In the genomic region with DNA sequence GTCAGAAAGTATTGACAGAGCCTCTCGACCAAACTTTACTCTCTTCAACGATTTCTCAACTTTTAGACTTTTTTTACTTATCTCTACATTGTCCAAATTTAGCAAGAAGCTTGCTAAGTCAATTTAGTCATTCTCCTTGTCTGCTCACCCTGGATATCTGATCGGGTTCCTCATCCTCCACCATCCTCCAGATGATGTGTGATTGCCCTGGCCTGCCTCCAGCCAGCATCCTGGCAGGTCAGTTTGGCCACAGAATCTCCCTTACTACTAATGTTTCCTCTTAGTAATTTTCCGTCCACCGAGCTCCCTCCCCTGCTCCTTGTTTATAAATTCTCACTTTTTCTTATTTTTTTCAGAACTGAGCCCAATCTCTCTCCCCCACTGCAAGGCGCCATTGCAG, we compare ENCODE assay signal across 22 cellular contexts.
"Had no signal": no experiment of that assay in that cellular context is flagged by ENCODE, and none has a peak within 500 bp of the region (broad histone marks: within the 10 kb centered on the region; RNA-seq: fewer than 3 reads in every experiment).

No MANE protein-coding gene starts in this region.

- H3K36me3 Mint-ChIP-seq: activated naive CD8-positive, alpha-beta T cell treated with anti-CD3 and anti-CD28 coated beads for 36 hours; natural killer cell; T-cell had no signal

- H3K27me3 Mint-ChIP-seq: activated CD4-positive, alpha-beta memory T cell treated with anti-CD3 and anti-CD28 coated beads, Interleukin-2, amount 10 ng/mL, durations not matched to agents 7 days and 5 days; activated CD4-positive, alpha-beta T cell treated with anti-CD3 and anti-CD28 coated beads, Interleukin-2, amount 10 ng/mL, durations not matched to agents 7 days and 5 days; activated naive CD8-positive, alpha-beta T cell treated with anti-CD3 and anti-CD28 coated beads for 36 hours; activated T-cell treated with anti-CD3 and anti-CD28 coated beads, Interleukin-2, amount 50 U/mL, for 24 hours; T-cell had no signal

- DNase-seq: activated CD4-positive, alpha-beta memory T cell treated with anti-CD3 and anti-CD28 coated beads, Interleukin-2, amount 10 ng/mL, durations not matched to agents 7 days and 5 days; activated CD4-positive, alpha-beta T cell treated with anti-CD3 and anti-CD28 coated beads, Interleukin-2, amount 10 ng/mL, durations not matched to agents 7 days and 5 days; activated CD4-positive, CD25-positive, alpha-beta regulatory T cell treated with anti-CD3 and anti-CD28 coated beads, Interleukin-2, amount 50 U/mL, for 72 hours; activated CD8-positive, alpha-beta memory T cell treated with anti-CD3 and anti-CD28 coated beads, Interleukin-2, amount 50 U/mL, for 48 hours; activated gamma-delta T cell; activated naive CD8-positive, alpha-beta T cell treated with anti-CD3 and anti-CD28 coated beads for 36 hours; activated T-cell treated with anti-CD3 and anti-CD28 coated beads, Interleukin-2, amount 50 U/mL, for 24 hours; adrenal gland; aorta; body of pancreas; effector CD8-positive, alpha-beta T cell; esophagus squamous epithelium; left lung; mesendoderm; natural killer cell; right cardiac atrium; spleen; stimulated activated naive CD4-positive, alpha-beta T cell; T-cell; testis; transverse colon had no signal

- H3K27ac Mint-ChIP-seq: activated CD4-positive, alpha-beta memory T cell treated with anti-CD3 and anti-CD28 coated beads, Interleukin-2, amount 10 ng/mL, durations not matched to agents 7 days and 5 days; activated CD4-positive, alpha-beta T cell treated with anti-CD3 and anti-CD28 coated beads, Interleukin-2, amount 10 ng/mL, durations not matched to agents 7 days and 5 days; activated naive CD8-positive, alpha-beta T cell treated with anti-CD3 and anti-CD28 coated beads for 36 hours; activated T-cell treated with anti-CD3 and anti-CD28 coated beads, Interleukin-2, amount 50 U/mL, for 24 hours; natural killer cell; T-cell; T-helper 2 cell treated with Interferon-gamma antibody and Interleukin-4, amounts not matched to agents 5 μg/mL and 100 μg/mL, for 36 hours had no signal

- H3K4me1 Mint-ChIP-seq: activated CD4-positive, alpha-beta memory T cell treated with anti-CD3 and anti-CD28 coated beads, Interleukin-2, amount 10 ng/mL, durations not matched to agents 7 days and 5 days; activated CD4-positive, alpha-beta T cell treated with anti-CD3 and anti-CD28 coated beads, Interleukin-2, amount 10 ng/mL, durations not matched to agents 7 days and 5 days; activated naive CD8-positive, alpha-beta T cell treated with anti-CD3 and anti-CD28 coated beads for 36 hours; natural killer cell; T-cell had no signal

- H3K4me3 Mint-ChIP-seq: activated CD4-positive, alpha-beta memory T cell treated with anti-CD3 and anti-CD28 coated beads, Interleukin-2, amount 10 ng/mL, durations not matched to agents 7 days and 5 days; activated CD4-positive, alpha-beta T cell treated with anti-CD3 and anti-CD28 coated beads, Interleukin-2, amount 10 ng/mL, durations not matched to agents 7 days and 5 days; activated naive CD8-positive, alpha-beta T cell treated with anti-CD3 and anti-CD28 coated beads for 36 hours; activated T-cell treated with anti-CD3 and anti-CD28 coated beads, Interleukin-2, amount 50 U/mL, for 24 hours; natural killer cell; T-cell; T-helper 2 cell treated with Interferon-gamma antibody and Interleukin-4, amounts not matched to agents 5 μg/mL and 100 μg/mL, for 36 hours had no signal

- ATAC-seq: body of pancreas, left lung, natural killer cell, right cardiac atrium, T-cell had no signal
